ENCODE assay signal across 5 cellular contexts in genomic region chr15:28214006-28214790, GRCh38.
DNase-seq lines count a peak whose midpoint lies in the region; TF ChIP-seq lines count a peak whose summit lies in the region.
"Not testable (repeated sequence)": the region's sequence is repeated elsewhere in the genome, so short reads cannot be mapped to it uniquely, and the experiment has no call there.

No MANE protein-coding gene starts in this region.

- H3K27ac ChIP-seq in H9 (ENCODE audit: insufficient read length, low read depth, low read length); mammary epithelial cell (ENCODE audit: insufficient read depth, low read depth, low read length); mesenchymal stem cell (ENCODE audit: low read length, poor library complexity, severe bottlenecking): not testable (repeated sequence)

- H2AK5ac ChIP-seq in H9 (ENCODE audit: insufficient read length, low read length); mesenchymal stem cell (ENCODE audit: low read length, severe bottlenecking): not testable (repeated sequence)

- H3K4me1 ChIP-seq in H9 (ENCODE audit: insufficient read depth, low read length); mammary epithelial cell (ENCODE audit: insufficient read depth, low read length); mesenchymal stem cell (ENCODE audit: control insufficient read depth, insufficient read depth, low read depth, low read length): not testable (repeated sequence)

- not testable (repeated sequence) for H3K4me2 ChIP-seq in H9 (ENCODE audit: insufficient read depth, insufficient read length, low read length); mammary epithelial cell (ENCODE audit: insufficient read depth, low read depth, low read length); mesenchymal stem cell (ENCODE audit: low read length, poor library complexity, severe bottlenecking)

- H3K18ac ChIP-seq in H9 (ENCODE audit: insufficient read length, low read depth, low read length); mesenchymal stem cell (ENCODE audit: low read depth in 1 of 2, low read length in 2 of 2): not testable (repeated sequence)

- H3T11ph ChIP-seq in H9 (ENCODE audit: low read length): not testable (repeated sequence)

- H3K9ac ChIP-seq in H9 (ENCODE audit: extremely low read depth, insufficient read length, low read length); mammary epithelial cell (ENCODE audit: insufficient read depth, low read length); mesenchymal stem cell (ENCODE audit: low read length): not testable (repeated sequence)

- not testable (repeated sequence) for H2BK12ac ChIP-seq in H9 (ENCODE audit: insufficient read length, low read depth, low read length); mesenchymal stem cell (ENCODE audit: low read length in 2 of 2)

- not testable (repeated sequence) for H3K79me2 ChIP-seq in H9 (ENCODE audit: insufficient read depth, low read length); mammary epithelial cell (ENCODE audit: insufficient read depth, low read length)

- H2BK15ac ChIP-seq in H9 (ENCODE audit: low read depth, low read length); mesenchymal stem cell (ENCODE audit: low read depth, poor library complexity, severe bottlenecking): not testable (repeated sequence)

- not testable (repeated sequence) for H4K5ac ChIP-seq in H9 (ENCODE audit: insufficient read length, low read depth, low read length)

- CTCF ChIA-PET in mammary epithelial cell (lab: Charles Lee; ENCODE audit: low non-redundant PET): not testable (repeated sequence)

- H3K9me3 Mint-ChIP-seq in H9; endothelial cell (ENCODE audit: unreplicated experiment): not testable (repeated sequence)

- not testable (repeated sequence) for H3K23ac ChIP-seq in H9 (ENCODE audit: insufficient read length, low read depth, low read length); mesenchymal stem cell (ENCODE audit: low read length in 2 of 2)

- H4K91ac ChIP-seq in H9 (ENCODE audit: insufficient read length, low read depth, low read length): not testable (repeated sequence)
- peak overlapping the region; percentile 43 for H4K91ac ChIP-seq in mesenchymal stem cell (ENCODE audit: low read length)

- WGBS in H9 (ENCODE audit: extremely low coverage, insufficient read length, low lambda C conversion rate): no CpG with 5 or more reads among the region's 39 CpGs
- 94% methylated on average over 23 of the region's 39 CpGs for WGBS in mammary epithelial cell (ENCODE audit: low coverage, missing lambda C conversion rate)
- WGBS in mesenchymal stem cell: 98% methylated on average over 35 of the region's 39 CpGs

- not testable (repeated sequence) for H2AFZ ChIP-seq in H9 (ENCODE audit: low read length); mammary epithelial cell (ENCODE audit: low read depth, low read length); mesenchymal stem cell (ENCODE audit: low read depth, low read length)

- H2BK120ac ChIP-seq in H9 (ENCODE audit: low read depth, low read length, poor library complexity, severe bottlenecking); mesenchymal stem cell (ENCODE audit: low read depth, low read length): not testable (repeated sequence)

- H2BK20ac ChIP-seq in H9 (ENCODE audit: low read depth, low read length, poor library complexity, severe bottlenecking): not testable (repeated sequence)

- H3K9me3 ChIP-seq in H9 (ENCODE audit: control insufficient read depth, low read depth, low read length); mammary epithelial cell (replicated peaks; ENCODE audit: insufficient read depth, low read length); mesenchymal stem cell (ENCODE audit: control insufficient read depth, low read length): not testable (repeated sequence)

- not testable (repeated sequence) for H3K4me3 Mint-ChIP-seq in H9
- peak overlapping the region; percentile 42 for H3K4me3 Mint-ChIP-seq in endothelial cell (ENCODE audit: unreplicated experiment)

- TSS peak; percentile 72 for BruUV-seq in mammary epithelial cell (replicated peaks; lab: Mats Ljungman, UMichigan)

- not testable (repeated sequence) for H3K4ac ChIP-seq in H9 (ENCODE audit: low read depth, low read length); mesenchymal stem cell (ENCODE audit: low read depth in 1 of 2, low read length in 2 of 2)

- not testable (repeated sequence) for H3K27me3 Mint-ChIP-seq in H9 (ENCODE audit: low read depth); endothelial cell (ENCODE audit: unreplicated experiment)

- intact Hi-C loops in mammary epithelial cell (cut with micrococcal nuclease): not testable (repeated sequence)

- H3K14ac ChIP-seq in H9 (ENCODE audit: insufficient read depth, low read length); mesenchymal stem cell (ENCODE audit: low read length in 2 of 2): not testable (repeated sequence)

- not testable (repeated sequence) for H4K20me1 ChIP-seq in H9 (ENCODE audit: control insufficient read depth, insufficient read depth, insufficient read length); mammary epithelial cell (ENCODE audit: insufficient read depth, low read length)

- in situ Hi-C loops in mammary epithelial cell (cut with MboI; ENCODE audit: low sequenced_read_pairs in 2 of 2): not testable (repeated sequence)

- not testable (repeated sequence) for H3K4me3 ChIP-seq in mammary epithelial cell (replicated peaks in 1 of 3; ENCODE audit: insufficient read depth in 1 of 3, low read depth in 2 of 3, low read length in 3 of 3); mesenchymal stem cell (ENCODE audit: insufficient read depth in 1 of 2, low read depth in 1 of 2, low read length in 2 of 2)

- H3K36me3 Mint-ChIP-seq in H9 (ENCODE audit: insufficient read depth in 1 of 3, low read depth in 3 of 3): peaks cover 27 to 48% (median 40%) of the 10 kb centered on the region in 3 experiments; a peak in 6 of 7 replicates
- H3K36me3 Mint-ChIP-seq in endothelial cell (ENCODE audit: low read depth, unreplicated experiment): peaks cover 31% of the 10 kb centered on the region

- dilution Hi-C loops in mammary epithelial cell (cut with HindIII; ENCODE audit: low sequenced_read_pairs): not testable (repeated sequence)

- not testable (repeated sequence) for H3K27me3 ChIP-seq in H9 (ENCODE audit: insufficient read depth, low read length); mammary epithelial cell (ENCODE audit: insufficient read depth, low read length); mesenchymal stem cell (ENCODE audit: control insufficient read depth in 1 of 2, insufficient read depth in 1 of 2, low read length in 2 of 2)

- TF ChIP-seq CTCF in H9 (conservative IDR thresholded peaks at IDR 0.05); mammary epithelial cell (conservative IDR thresholded peaks at IDR 0.05 in 1 of 2, IDR thresholded peaks at IDR 0.05 in 1 of 2; ENCODE audit: extremely low read depth in 1 of 2, insufficient read depth in 1 of 2, low read depth in 1 of 2, low read length in 2 of 2); endothelial cell (IDR thresholded peaks at IDR 0.05; ENCODE audit: unreplicated experiment): not testable (repeated sequence)

- peak overlapping the region in 2 of 3 experiments; percentile 40 to 61; a peak in 2 of 7 replicates for H3K27ac Mint-ChIP-seq in H9
- not testable (repeated sequence) for H3K27ac Mint-ChIP-seq in endothelial cell (ENCODE audit: unreplicated experiment)

- H3K4me1 Mint-ChIP-seq in H9; endothelial cell (ENCODE audit: unreplicated experiment): not testable (repeated sequence)

- not testable (repeated sequence) for H3K23me2 ChIP-seq in H9 (ENCODE audit: insufficient read length, low read depth, low read length, poor library complexity, severe bottlenecking)

- not testable (repeated sequence) for DNase-seq in H9; mammary epithelial cell; endothelial cell (ENCODE audit: low spot score); mesenchymal stem cell
- peak; percentile 61 for DNase-seq in putamen (ENCODE audit: low spot score)

- H3K56ac ChIP-seq in H9 (ENCODE audit: insufficient read length, low read depth, low read length): not testable (repeated sequence)

- not testable (repeated sequence) for H2BK5ac ChIP-seq in H9 (ENCODE audit: insufficient read length, low read length); mesenchymal stem cell (ENCODE audit: low read depth, low read length, poor library complexity, severe bottlenecking)

- not testable (repeated sequence) for H3K36me3 ChIP-seq in mammary epithelial cell (ENCODE audit: insufficient read depth, low read length)
- H3K36me3 ChIP-seq in mesenchymal stem cell (ENCODE audit: control insufficient read depth in 1 of 2, insufficient read depth in 2 of 2, low read depth in 1 of 2, low read length in 2 of 2): peaks cover 37 to 40% of the 10 kb centered on the region in 2 experiments

- H3K79me1 ChIP-seq in H9 (ENCODE audit: insufficient read depth, low read depth, low read length, poor library complexity, severe bottlenecking); mesenchymal stem cell (replicated peaks; ENCODE audit: low read length, poor library complexity, severe bottlenecking): not testable (repeated sequence)

- H4K8ac ChIP-seq in H9 (replicated peaks; ENCODE audit: insufficient read length, low read depth, low read length); mesenchymal stem cell (ENCODE audit: low read length): not testable (repeated sequence)
